Comparison of ENCODE assay signal across 10 cellular contexts in the genomic region with DNA sequence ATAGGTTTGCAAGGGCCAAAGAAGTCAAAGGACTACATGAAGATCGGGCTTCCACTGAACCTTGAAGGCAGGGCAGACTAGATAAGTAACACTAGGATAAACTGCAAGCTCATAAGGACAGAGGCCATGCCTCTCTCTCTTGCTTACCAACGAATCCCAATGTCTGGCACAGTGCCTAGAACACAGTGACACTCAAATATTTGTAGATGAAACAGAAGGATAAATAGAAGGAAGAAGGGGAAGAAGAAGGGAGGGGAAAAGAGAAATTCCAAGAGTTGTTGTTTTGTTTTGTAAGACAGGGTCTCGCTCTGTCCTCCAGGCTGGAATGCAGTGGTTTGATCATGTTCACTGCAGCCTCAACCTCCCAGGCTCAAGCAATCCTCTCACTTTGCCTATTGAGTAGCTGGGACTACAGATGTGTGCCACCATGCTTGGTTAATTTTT. TPM values are rescaled to one million over a fixed set of nuclear protein-coding genes. Genes with fewer than 3 reads are reported as not detected.
DNase-seq lines count a peak whose midpoint lies in the region; ATAC-seq and TF ChIP-seq lines count a peak whose summit lies in the region.
"Had no signal": no experiment of that assay in that cellular context is flagged by ENCODE, and none has a peak within 500 bp of the region (broad histone marks: within the 10 kb centered on the region; RNA-seq: fewer than 3 reads in every experiment).

No MANE protein-coding gene starts in this region.

- H2BK120ac ChIP-seq in trophoblast cell (ENCODE audit: insufficient read depth, low read length, poor library complexity): no peak overlapping the region

- no peak overlapping the region for H4K91ac ChIP-seq in trophoblast cell (ENCODE audit: low read depth, low read length)

- intact Hi-C loops in PC-3 (cut with micrococcal nuclease): loop anchor here (2.0 kb wide), 1 partner anchor 19 kb away; no protein-coding TSS in a partner anchor

- peak; percentile 33 for ATAC-seq in PC-3
- ATAC-seq: activated CD8-positive, alpha-beta memory T cell treated with anti-CD3 and anti-CD28 coated beads, Interleukin-2, amount 10 ng/mL, durations not matched to agents 7 days and 5 days had no signal

- peaks cover 7% of the 10 kb centered on the region for H3F3A ChIP-seq in PC-3 (ENCODE audit: low read length, unreplicated experiment)

- POLR2A ChIA-PET in PC-3 (lab: Charles Lee; ENCODE audit: unreplicated experiment): interaction anchor here (0.5 kb wide), 1 partner anchor 10 kb away, joined by 4 read pairs; no protein-coding TSS in a partner anchor
- POLR2A ChIA-PET in RWPE1 (lab: Yijun Ruan, JAX; ENCODE audit: low non-redundant PET): no interaction called here

- H3K27ac ChIP-seq in PC-3 (ENCODE audit: low read length) (peak overlapping the region; percentile 6), fibroblast of lung (ENCODE audit: insufficient read depth, low read length) (no peak overlapping the region), trophoblast cell (ENCODE audit: low read depth, low read length) (no peak overlapping the region), RWPE1 (no peak overlapping the region)

- H2AFZ ChIP-seq in PC-3 (ENCODE audit: low read length) (no peak overlapping the region), fibroblast of lung (ENCODE audit: low read length) (no peak overlapping the region), trophoblast cell (ENCODE audit: insufficient read depth, low read length, poor library complexity) (no peak overlapping the region)

- no peak overlapping the region for H2BK5ac ChIP-seq in trophoblast cell (ENCODE audit: low read depth, low read length, poor library complexity)

- H3K27me3 ChIP-seq in PC-3 (ENCODE audit: low read length) (no peaks in the 10 kb centered on the region), fibroblast of lung (ENCODE audit: control insufficient read depth, insufficient read depth, low read length) (no peaks in the 10 kb centered on the region), trophoblast cell (ENCODE audit: insufficient read depth, low read length) (no peaks in the 10 kb centered on the region), HAP-1 (ENCODE audit: low read depth) (no peaks in the 10 kb centered on the region)

- no TSS peak for BruUV-seq in PC-3 (replicated peaks; lab: Mats Ljungman, UMichigan)

- peak overlapping the region; percentile 37 for H3K14ac ChIP-seq in trophoblast cell (ENCODE audit: low read length)

- no peak overlapping the region for H4K8ac ChIP-seq in trophoblast cell (ENCODE audit: low read depth, low read length)

- no peak overlapping the region for H3K4me3 ChIP-seq in PC-3 (ENCODE audit: low read length)
- no peak overlapping the region for H3K4me3 ChIP-seq in fibroblast of lung (replicated peaks in 1 of 4; ENCODE audit: control extremely low read depth in 1 of 4, insufficient read depth in 1 of 4, low read depth in 3 of 4, low read length in 4 of 4)
- no peak overlapping the region for H3K4me3 ChIP-seq in trophoblast cell (ENCODE audit: low read depth, low read length)
- H3K4me3 ChIP-seq in HAP-1: no peak overlapping the region

- no peak overlapping the region for H3K18ac ChIP-seq in trophoblast cell (ENCODE audit: low read length)

- H3K36me3 ChIP-seq in PC-3 (ENCODE audit: low read depth, low read length) (no peaks in the 10 kb centered on the region), fibroblast of lung (ENCODE audit: control insufficient read depth, insufficient read depth, low read length) (no peaks in the 10 kb centered on the region), trophoblast cell (ENCODE audit: control insufficient read depth in 1 of 2, insufficient read depth in 2 of 2, low read length in 2 of 2) (no peaks in the 10 kb centered on the region), HAP-1 (replicated peaks) (no peaks in the 10 kb centered on the region)

- H3K4me1 ChIP-seq in PC-3 (ENCODE audit: insufficient read depth, low read length): peaks cover 55% of the 10 kb centered on the region
- peaks cover 19% of the 10 kb centered on the region for H3K4me1 ChIP-seq in fibroblast of lung (ENCODE audit: control insufficient read depth, extremely low read depth, insufficient read depth, low read length)
- peaks cover 7 to 9% of the 10 kb centered on the region in 2 experiments for H3K4me1 ChIP-seq in trophoblast cell (ENCODE audit: control insufficient read depth in 1 of 2, insufficient read depth in 2 of 2, low read length in 2 of 2)
- peaks cover 16% of the 10 kb centered on the region for H3K4me1 ChIP-seq in HAP-1

- H3K79me2 ChIP-seq in PC-3 (ENCODE audit: low read length) (peaks cover 71% of the 10 kb centered on the region), fibroblast of lung (ENCODE audit: control insufficient read depth, insufficient read depth, low read length) (peaks cover 7% of the 10 kb centered on the region), trophoblast cell (ENCODE audit: control insufficient read depth, insufficient read depth, low read length, poor library complexity) (no peaks in the 10 kb centered on the region)

- no peak overlapping the region for H3K23ac ChIP-seq in trophoblast cell (ENCODE audit: low read length)

- TF ChIP-seq CTCF in PC-3 (conservative IDR thresholded peaks at IDR 0.05; ENCODE audit: low read depth, low read length) (no peak), fibroblast of lung (conservative IDR thresholded peaks at IDR 0.05 in 1 of 2, IDR thresholded peaks at IDR 0.05 in 1 of 2; ENCODE audit: low read depth in 1 of 2, low read length in 2 of 2) (no peak), RWPE1 (conservative IDR thresholded peaks at IDR 0.05; ENCODE audit: low read depth) (no peak)

- in situ Hi-C loops in HAP-1 (cut with MboI; ENCODE audit: low sequenced_read_pairs): no loop called here

- H2AK5ac ChIP-seq in trophoblast cell (ENCODE audit: low read length): no peak overlapping the region

- no peaks in the 10 kb centered on the region for H3K9me3 ChIP-seq in PC-3 (ENCODE audit: low read length)
- H3K9me3 ChIP-seq in fibroblast of lung (ENCODE audit: control insufficient read depth, insufficient read depth, low read depth, low read length): no peaks in the 10 kb centered on the region
- no peaks in the 10 kb centered on the region for H3K9me3 ChIP-seq in trophoblast cell (ENCODE audit: insufficient read depth, low read depth, low read length)
- no peaks in the 10 kb centered on the region for H3K9me3 ChIP-seq in HAP-1

- DNase-seq in EL: peak; percentile 44
- peak; percentile 90 for DNase-seq in PC-3
- peak; percentile 30 to 53 for DNase-seq in fibroblast of lung (ENCODE audit: low read depth in 2 of 2)
- DNase-seq in trophoblast cell: no peak
- no peak for DNase-seq in GM03348 (ENCODE audit: low spot score)
- no peak for DNase-seq in RWPE1 (ENCODE audit: low spot score)
- DNase-seq in HAP-1 (ENCODE audit: low spot score in 2 of 2): no peak
- no peak for DNase-seq in NCI-H524 (lab: John Stamatoyannopoulos, UW)
- DNase-seq: activated CD8-positive, alpha-beta memory T cell treated with anti-CD3 and anti-CD28 coated beads, Interleukin-2, amount 10 ng/mL, durations not matched to agents 7 days and 5 days; NCI-H226 had no signal

- peak overlapping the region; percentile 54 for H3K4me2 ChIP-seq in PC-3 (ENCODE audit: low read length)
- H3K4me2 ChIP-seq in fibroblast of lung (ENCODE audit: extremely low read depth, insufficient read depth, low read length): no peak overlapping the region
- peak overlapping the region; percentile 10 for H3K4me2 ChIP-seq in trophoblast cell (ENCODE audit: low read length)

- no CpG with 5 or more reads among the region's 3 CpGs for WGBS in trophoblast cell (ENCODE audit: extremely low coverage, insufficient coverage, insufficient read length)

- no peak overlapping the region for H4K12ac ChIP-seq in trophoblast cell (ENCODE audit: low read depth, low read length)

- peak overlapping the region; percentile 58 for H2BK12ac ChIP-seq in trophoblast cell (ENCODE audit: low read length)

- H3K9ac ChIP-seq in PC-3 (ENCODE audit: low read length): no peak overlapping the region
- H3K9ac ChIP-seq in fibroblast of lung (ENCODE audit: insufficient read depth, low read length): no peak overlapping the region
- H3K9ac ChIP-seq in trophoblast cell (ENCODE audit: low read length): no peak overlapping the region

- H4K20me1 ChIP-seq in PC-3 (ENCODE audit: low read length): peaks cover 51% of the 10 kb centered on the region
- peaks cover 4% of the 10 kb centered on the region for H4K20me1 ChIP-seq in fibroblast of lung (ENCODE audit: control insufficient read depth, extremely low read depth, insufficient read depth, low read length)

- H3K9me2 ChIP-seq in PC-3 (replicated peaks; ENCODE audit: low read length): no peaks in the 10 kb centered on the region

- no peak overlapping the region for H3K4ac ChIP-seq in trophoblast cell (ENCODE audit: low read depth, low read length)

- CTCF ChIA-PET in PC-3 (lab: Charles Lee) (interaction anchor here (0.7 kb wide), 1 partner anchor 98 kb away, joined by 8 read pairs; no protein-coding TSS in a partner anchor), RWPE1 (lab: Yijun Ruan, JAX) (no interaction called here)

- H3K79me1 ChIP-seq in trophoblast cell (ENCODE audit: low read length): peaks cover 5% of the 10 kb centered on the region

RNA-seq across cellular contexts. Expression of a gene that starts 26.9 kb away (rescaled TPM):
- total RNA-seq in PC-3 (2014; rRNA removed) (14.5 and 17.4 TPM in 2 replicates), fibroblast of lung (11.8 and 22.8 TPM in 2 replicates)
- 7.1 and 9.7 TPM in 2 replicates for polyA plus RNA-seq in fibroblast of lung
- polyA plus RNA-seq in fibroblast of lung (2012): 11.7 and 13.1 TPM in 2 replicates
- 35.1 and 35.2 TPM in 2 replicates for polyA minus RNA-seq in fibroblast of lung (ENCODE audit: low replicate concordance)
- 15.6 and 16.7 TPM in 2 replicates for polyA plus RNA-seq in trophoblast cell (2013)

Comparison
In these comparisons a context has a peak if more than half of its experiments do, and no peak if none do; other contexts are left out.
1. DNase-seq: peak in EL (single experiment), PC-3 (single experiment) and fibroblast of lung (2 of 2); none in trophoblast cell (0 of 2), GM03348 (single experiment), RWPE1 (single experiment), HAP-1 (0 of 2) and NCI-H524 (0 of 2).